Comparison of ENCODE assay signal across 12 cellular contexts in genomic region chr12:103392722-103393121, GRCh38.
DNase-seq lines count a peak whose midpoint lies in the region; ATAC-seq and TF ChIP-seq lines count a peak whose summit lies in the region.
"Had no signal": no experiment of that assay in that cellular context is flagged by ENCODE, and none has a peak within 500 bp of the region (broad histone marks: within the 10 kb centered on the region; RNA-seq: fewer than 3 reads in every experiment).

No MANE protein-coding gene starts in this region.

- peak; percentile 95 for ATAC-seq in GM18517 (IDR thresholded peaks at IDR 0.05; ENCODE audit: unreplicated experiment)
- ATAC-seq in GM21423 (IDR thresholded peaks at IDR 0.05; ENCODE audit: unreplicated experiment) = peak; percentile 94
- ATAC-seq in HG03095 (IDR thresholded peaks at IDR 0.05; ENCODE audit: unreplicated experiment) = peak; percentile 89
- no peak for ATAC-seq in left cardiac atrium
- no peak for ATAC-seq in left lung
- ATAC-seq: lower lobe of right lung had no signal

- intact Hi-C loops in left cardiac atrium (cut with DNase I) = no loop called here
- intact Hi-C loops in left lung (cut with DNase I) = no loop called here

- H3K27ac ChIP-seq in left lung = no peak overlapping the region
- H3K27ac ChIP-seq: lower lobe of right lung, thyroid gland had no signal

- no peak for TF ChIP-seq CTCF in left lung (IDR thresholded peaks at IDR 0.05)

- DNase-seq in NCI-H69 (lab: John Stamatoyannopoulos, UW) = peak; percentile 29
- no peak for DNase-seq in left cardiac atrium
- no peak for DNase-seq in germinal center (ENCODE audit: low spot score)
- no peak for DNase-seq in DMS53 treated with DMSO at 0.1 percent for 48 hours (lab: John Stamatoyannopoulos, UW; ENCODE audit: unreplicated experiment)
- no peak for DNase-seq in left lung
- DNase-seq: activated effector memory CD4-positive, alpha-beta T cell treated with Interleukin-2 at 50 U/mL for 16 hours; lower lobe of right lung; NCI-H2081; thyroid gland had no signal

- H3K9me3 ChIP-seq in left lung = peaks cover 0 to 5% of the 10 kb centered on the region in 2 donors
- H3K9me3 ChIP-seq: lower lobe of right lung, thyroid gland had no signal

- no peak overlapping the region for H3K4me3 ChIP-seq in left lung
- H3K4me3 ChIP-seq: lower lobe of right lung, thyroid gland had no signal

- no peaks in the 10 kb centered on the region for H3K27me3 ChIP-seq in left lung
- H3K27me3 ChIP-seq: thyroid gland had no signal

- no peaks in the 10 kb centered on the region for H3K36me3 ChIP-seq in left lung
- H3K36me3 ChIP-seq: lower lobe of right lung, thyroid gland had no signal

- no peaks in the 10 kb centered on the region for H3K4me1 ChIP-seq in left lung
- H3K4me1 ChIP-seq: lower lobe of right lung, thyroid gland had no signal

Comparison
In these comparisons a context has a peak if more than half of its experiments do, and no peak if none do; other contexts are left out.
1. ATAC-seq: peak in GM18517 (single experiment), GM21423 (single experiment) and HG03095 (single experiment); none in left cardiac atrium (0 of 2) and left lung (single experiment).